21 cellular contexts compared by ENCODE assay signal in genomic region chr12:38162708-38163441, GRCh38.
DNase-seq lines count a peak whose midpoint lies in the region; ATAC-seq and TF ChIP-seq lines count a peak whose summit lies in the region.
"Had no signal": no experiment of that assay in that cellular context is flagged by ENCODE, and none has a peak within 500 bp of the region (broad histone marks: within the 10 kb centered on the region; RNA-seq: fewer than 3 reads in every experiment).

No MANE protein-coding gene starts in this region.

- H3K4me2 ChIP-seq in SK-N-SH (peak overlapping the region; percentile 74), neural progenitor cell (no peak overlapping the region)
- H3K4me2 ChIP-seq: BLaER1 had no signal

- H3K9me2 ChIP-seq in SK-N-SH, result no peaks in the 10 kb centered on the region

- TF ChIP-seq CTCF in SK-N-SH (IDR thresholded peaks at IDR 0.05) (no peak), GM20000 (IDR thresholded peaks at IDR 0.05; ENCODE audit: extremely low read depth, missing control alignments) (no peak), neural progenitor cell (IDR thresholded peaks at IDR 0.05) (no peak), spleen (IDR thresholded peaks at IDR 0.05 in 8 of 11, conservative IDR thresholded peaks at IDR 0.05 in 3 of 11) (no peak)

- TF ChIP-seq RAD21 in SK-N-SH (IDR thresholded peaks at IDR 0.05; ENCODE audit: low read length), result no peak

- H3K36me3 ChIP-seq in SK-N-SH (replicated peaks in 1 of 2; ENCODE audit: control insufficient read depth in 1 of 2, insufficient read depth in 2 of 2, low read length in 1 of 2), result no peaks in the 10 kb centered on the region
- H3K36me3 ChIP-seq in neural progenitor cell, result no peaks in the 10 kb centered on the region
- no peaks in the 10 kb centered on the region for H3K36me3 ChIP-seq in spleen
- H3K36me3 ChIP-seq: BLaER1, HAP-1 had no signal

- 20% methylated on average over 19 of the region's 35 CpGs for WGBS in SK-N-SH (ENCODE audit: low lambda C conversion rate)
- 91 to 93% (median 93%) methylated on average over 34 to 35 of the region's 35 CpGs for WGBS in spleen, 5 donors

- no peak for TF ChIP-seq POLR2A in spleen (IDR thresholded peaks at IDR 0.05)

- POLR2A ChIA-PET in SK-N-SH (lab: Yijun Ruan, JAX), result no interaction called here

- peaks cover 2% of the 10 kb centered on the region for H3K27me3 Mint-ChIP-seq in neural progenitor cell (ENCODE audit: insufficient read depth, low read depth)
- H3K27me3 Mint-ChIP-seq: B cell had no signal

- no peak overlapping the region for H3K27ac Mint-ChIP-seq in neural progenitor cell
- H3K27ac Mint-ChIP-seq: B cell; CD8-positive, alpha-beta T cell; HFFc6 had no signal

- no peaks in the 10 kb centered on the region; a peak in 1 of 4 replicates for H3K4me1 ChIP-seq in SK-N-SH (ENCODE audit: control insufficient read depth in 1 of 2, insufficient read depth in 2 of 2, low read depth in 1 of 2, low read length in 1 of 2)
- no peaks in the 10 kb centered on the region for H3K4me1 ChIP-seq in neural progenitor cell
- H3K4me1 ChIP-seq in spleen, result no peaks in the 10 kb centered on the region
- H3K4me1 ChIP-seq: BLaER1, Caco-2, HAP-1 had no signal

- H2AFZ ChIP-seq in SK-N-SH (ENCODE audit: low read depth) (peak overlapping the region; percentile 85; the same call in 1 of the 2 replicates), neural progenitor cell (replicated peaks) (no peak overlapping the region)

- no peaks in the 10 kb centered on the region for H3K79me2 ChIP-seq in SK-N-SH (ENCODE audit: insufficient read depth)
- H3K79me2 ChIP-seq in neural progenitor cell (ENCODE audit: low read depth), result no peaks in the 10 kb centered on the region

- DNase-seq in SK-N-SH (no peak), GM20000 (ENCODE audit: low spot score) (peak; percentile 5), neural progenitor cell (ENCODE audit: low spot score) (no peak), spleen (peak; percentile 64)
- no peak for DNase-seq in NK-92 treated with Interleukin-12 subunit alpha and Interleukin-12 subunit beta, amount 100 ng/mL, for 24 hours (lab: John Stamatoyannopoulos, UW)
- DNase-seq: Caco-2; CD4-positive, CD25-positive, alpha-beta regulatory T cell; CD8-positive, alpha-beta T cell; DMS 273 treated with DMSO at 0.1 percent for 48 hours; DMS79 treated with DMSO at 0.1 percent for 48 hours; GF-D8; GOT3; HFFc6 had no signal

- H3K27ac ChIP-seq in SK-N-SH (ENCODE audit: low read depth in 2 of 2, low read length in 1 of 2) (no peak overlapping the region), neural progenitor cell (no peak overlapping the region), spleen (no peak overlapping the region)
- H3K27ac ChIP-seq: 22Rv1, BLaER1, C4-2B had no signal

- no peaks in the 10 kb centered on the region for H3K4me1 Mint-ChIP-seq in neural progenitor cell
- H3K4me1 Mint-ChIP-seq: B cell had no signal

- intact Hi-C loops in spleen (cut with DNase I; ENCODE audit: low total_unique reads), result no loop called here

- H3K9ac ChIP-seq in SK-N-SH (no peak overlapping the region), neural progenitor cell (no peak overlapping the region)
- H3K9ac ChIP-seq: BLaER1 had no signal

- H3K4me3 ChIP-seq in SK-N-SH (ENCODE audit: low read depth in 2 of 2, low read length in 1 of 2) (peak overlapping the region in 1 of 2 experiments; percentile 25; a peak in 1 of 4 replicates), neural progenitor cell (no peak overlapping the region), spleen (no peak overlapping the region)
- H3K4me3 ChIP-seq: BLaER1, HAP-1 had no signal

- ATAC-seq in SK-N-SH treated with all-trans-retinoic acid at 6 μM for 48 hours, result no peak
- no peak for ATAC-seq in HG03460 (IDR thresholded peaks at IDR 0.05; ENCODE audit: unreplicated experiment)
- no peak for ATAC-seq in HG03565 (IDR thresholded peaks at IDR 0.05; ENCODE audit: unreplicated experiment)
- ATAC-seq: CD8-positive, alpha-beta T cell had no signal

- no peaks in the 10 kb centered on the region for H3K36me3 Mint-ChIP-seq in neural progenitor cell
- H3K36me3 Mint-ChIP-seq: CD4-positive, CD25-positive, alpha-beta regulatory T cell; CD8-positive, alpha-beta T cell had no signal

- H3F3A ChIP-seq in SK-N-SH (replicated peaks; ENCODE audit: insufficient read depth), result no peaks in the 10 kb centered on the region
- no peaks in the 10 kb centered on the region for H3F3A ChIP-seq in neural progenitor cell (ENCODE audit: low read depth)

- H3K9me3 ChIP-seq in SK-N-SH (no peaks in the 10 kb centered on the region), neural progenitor cell (ENCODE audit: low read depth) (peaks cover 12% of the 10 kb centered on the region), spleen (peaks cover 0 to 56% (median 15%) of the 10 kb centered on the region in 8 donors)
- H3K9me3 ChIP-seq: HAP-1 had no signal

- H3K9me3 Mint-ChIP-seq in neural progenitor cell, result peaks cover 47% of the 10 kb centered on the region

- H4K20me1 ChIP-seq in SK-N-SH (ENCODE audit: insufficient read depth) (no peaks in the 10 kb centered on the region), neural progenitor cell (ENCODE audit: low read depth) (no peaks in the 10 kb centered on the region)
- H4K20me1 ChIP-seq: BLaER1 had no signal

- no peak for TF ChIP-seq EP300 in SK-N-SH (IDR thresholded peaks at IDR 0.05; ENCODE audit: borderline replicate concordance in 1 of 2, low read depth in 1 of 2, low read length in 1 of 2)

- H3K27me3 ChIP-seq in SK-N-SH (ENCODE audit: insufficient read depth) (peaks cover 61% of the 10 kb centered on the region), neural progenitor cell (no peaks in the 10 kb centered on the region), spleen (replicated peaks in 1 of 7) (no peaks in the 10 kb centered on the region)
- H3K27me3 ChIP-seq: BLaER1 had no signal

- CTCF ChIA-PET in SK-N-SH (lab: Yijun Ruan, JAX), result no interaction called here

- peak overlapping the region; percentile 30 for H3K4me3 Mint-ChIP-seq in neural progenitor cell
- H3K4me3 Mint-ChIP-seq: B cell; CD4-positive, CD25-positive, alpha-beta regulatory T cell; CD8-positive, alpha-beta T cell; HFFc6 had no signal

TF ChIP-seq in SK-N-SH, 30 proteins besides CTCF, POLR2A, EP300 and RAD21:
- TF ChIP-seq YY1 (IDR thresholded peaks at IDR 0.05; ENCODE audit: low read depth) (no peak), MXI1 (IDR thresholded peaks at IDR 0.05; ENCODE audit: low read depth, low read length) (no peak), JUND (IDR thresholded peaks at IDR 0.05) (no peak), SMC3 (IDR thresholded peaks at IDR 0.05; ENCODE audit: low read depth, low read length) (no peak), PBX3 (IDR thresholded peaks at IDR 0.05) (no peak), EZH2phosphoT487 (IDR thresholded peaks at IDR 0.05; ENCODE audit: borderline replicate concordance, low read depth) (no peak), RXRA (IDR thresholded peaks at IDR 0.05; ENCODE audit: borderline replicate concordance, low read depth) (no peak), NFIC (IDR thresholded peaks at IDR 0.05; ENCODE audit: borderline replicate concordance) (no peak), MEF2A (IDR thresholded peaks at IDR 0.05; ENCODE audit: borderline replicate concordance, low read depth) (no peak)

TF ChIP-seq in SK-N-SH treated with all-trans-retinoic acid at 6 μM for 48 hours, 23 proteins besides CTCF, POLR2A, EP300 and RAD21:
- TF ChIP-seq GLIS3 (CRISPR knock-in tag; IDR thresholded peaks at IDR 0.05), result no peak
- no peak for TF ChIP-seq TCF4 (CRISPR knock-in tag; IDR thresholded peaks at IDR 0.05; ENCODE audit: borderline replicate concordance)
- no peak for TF ChIP-seq SNAI2 (CRISPR knock-in tag; IDR thresholded peaks at IDR 0.05)
- no peak for TF ChIP-seq CREB5 (CRISPR knock-in tag; IDR thresholded peaks at IDR 0.05; ENCODE audit: low read depth)

Comparison
In these comparisons a context has a peak if more than half of its experiments do, and no peak if none do; other contexts are left out.
1. DNase-seq: peak in GM20000 (single experiment) and spleen (single experiment); none in SK-N-SH (single experiment), neural progenitor cell (single experiment) and NK-92 treated with Interleukin-12 subunit alpha and Interleukin-12 subunit beta, amount 100 ng/mL, for 24 hours (single experiment).